Comparison of ENCODE assay signal across 27 cellular contexts in genomic region chr10:61907587-61907986, GRCh38.
"Had no signal": no experiment of that assay in that cellular context is flagged by ENCODE, and none has a peak within 500 bp of the region (broad histone marks: within the 10 kb centered on the region; RNA-seq: fewer than 3 reads in every experiment).

No MANE protein-coding gene starts in this region.

- H3K9me3 ChIP-seq: neutrophil, suprapubic skin, transverse colon had no signal

- FAIRE-seq: endothelial cell of umbilical vein, keratinocyte, urothelium cell line had no signal

- H3K4me3 ChIP-seq: suprapubic skin, transverse colon had no signal

- H3K36me3 ChIP-seq: neutrophil, suprapubic skin, transverse colon, WERI-Rb-1 had no signal

- H3K27me3 ChIP-seq: neutrophil, suprapubic skin, transverse colon had no signal

- DNase-seq: activated CD4-positive, alpha-beta T cell treated with anti-CD3 and anti-CD28 coated beads for 48 hours; activated CD4-positive, alpha-beta T cell treated with anti-CD3 and anti-CD28 coated beads, Interleukin-2, amount 50 U/mL, for 48 hours; activated CD8-positive, alpha-beta memory T cell treated with anti-CD3 and anti-CD28 coated beads, Interleukin-2, amount 50 U/mL, for 4 hours; activated gamma-delta T cell; activated naive CD4-positive, alpha-beta T cell treated with anti-CD3 and anti-CD28 coated beads, Interleukin-2, amount 10 ng/mL, durations not matched to agents 7 days and 5 days; activated T-cell treated with anti-CD3 and anti-CD28 coated beads, Interleukin-2, amount 50 U/mL, for 24 hours; amniotic stem cell; caudate nucleus; head of caudate nucleus; hippocampal formation; left cardiac atrium; left ventricle myocardium superior; mammary epithelial cell; naive B cell; nephron progenitor cell; retina; stimulated activated CD4-positive, alpha-beta T cell treated with anti-CD3 and anti-CD28 coated beads, Interleukin-15, amount 100 ng/mL, for 24 hours; stimulated activated CD4-positive, alpha-beta T cell treated with anti-CD3 and anti-CD28 coated beads, Interleukin-2, amount 100 ng/mL, for 24 hours; stimulated activated naive CD4-positive, alpha-beta T cell; T1000; transverse colon; WERI-Rb-1 had no signal

- H3K27ac ChIP-seq: neutrophil, suprapubic skin, WERI-Rb-1 had no signal
